1 cellular context compared by ENCODE assay signal in genomic region chr21:36195613-36196012, GRCh38.
TF ChIP-seq lines count a peak whose summit lies in the region.

No MANE protein-coding gene starts in this region.

TF ChIP-seq in HepG2, 621 proteins besides CTCF, POLR2A, EP300 and RAD21 (continued from another document):
- TF ChIP-seq GMEB2 (CRISPR knock-in tag; IDR thresholded peaks at IDR 0.05; ENCODE audit: low read depth) (no peak), BRCA1 (CRISPR knock-in tag; IDR thresholded peaks at IDR 0.05) (no peak)
TF ChIP-seq in HepG2: peak in this region for 1.
